7 cellular contexts compared by ENCODE assay signal in the genomic region with DNA sequence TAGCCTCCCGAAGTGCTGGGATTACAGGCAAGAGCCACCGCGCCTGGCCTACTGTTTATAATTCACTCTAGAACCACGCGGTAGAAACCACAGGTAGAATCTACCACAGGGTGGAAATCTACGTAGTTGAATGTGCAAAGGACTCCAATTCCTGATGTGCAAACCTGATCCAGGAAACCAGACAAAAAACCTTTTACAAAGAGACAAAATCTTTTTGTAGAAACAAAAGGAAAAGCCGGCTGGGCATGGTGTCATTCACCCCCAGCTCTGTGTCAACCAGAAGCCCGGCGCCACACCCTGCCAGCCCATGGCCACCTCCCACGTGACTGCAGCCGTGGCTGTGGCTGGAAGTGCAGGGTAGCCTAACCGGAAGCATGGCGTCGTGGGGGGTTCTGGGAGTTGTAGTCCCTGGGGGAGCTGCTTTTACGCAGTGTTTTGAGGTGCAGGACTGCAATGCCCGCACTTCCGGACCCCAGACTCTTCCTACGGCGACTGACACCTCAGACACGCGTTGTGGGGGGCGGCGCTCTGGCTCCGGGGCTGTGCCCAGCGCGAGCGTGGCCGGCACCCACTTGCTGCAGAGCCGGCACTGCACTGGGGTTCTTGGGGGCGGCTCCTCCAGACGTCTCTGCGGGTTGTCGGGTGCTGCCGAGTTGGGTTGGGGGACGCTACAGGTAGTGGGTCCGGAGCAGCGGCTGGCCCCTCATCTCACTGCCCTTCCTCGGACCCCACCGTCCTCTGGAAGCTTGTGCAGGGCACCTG.
A peak's percentile ranks its signal among the peaks of the same experiment; 100 is the strongest.
DNase-seq lines count a peak whose midpoint lies in the region; ATAC-seq, FAIRE-seq and TF ChIP-seq lines count a peak whose summit lies in the region.

No MANE protein-coding gene starts in this region.

- no peak for TF ChIP-seq CTCF in astrocyte of the spinal cord (IDR thresholded peaks at IDR 0.05; ENCODE audit: low read depth, low read length)
- TF ChIP-seq CTCF in retinal pigment epithelial cell (conservative IDR thresholded peaks at IDR 0.05; ENCODE audit: low read depth, low read length), result no peak

- ATAC-seq in HG02981 (IDR thresholded peaks at IDR 0.05; ENCODE audit: unreplicated experiment), result peak; percentile 100

- peak; percentile 91 for FAIRE-seq in GM18507 (lab: Jason Lieb, UNC)

- in situ Hi-C loops in astrocyte of the spinal cord (cut with HindIII; ENCODE audit: low sequenced_read_pairs), result no loop called here

- peak overlapping the region; percentile 61 for H3K4me3 ChIP-seq in astrocyte of the spinal cord (ENCODE audit: low read depth, low read length)
- H3K4me3 ChIP-seq in retinal pigment epithelial cell (ENCODE audit: low read length), result peak overlapping the region; percentile 76

- DNase-seq in GM18507 (ENCODE audit: extremely low spot score, insufficient read length, low read depth), result peak; percentile 91
- peak; percentile 95 for DNase-seq in NCI-H2029 (lab: John Stamatoyannopoulos, UW)
- DNase-seq in T-helper 9 cell, result peak; percentile 96
- peak; percentile 92 for DNase-seq in astrocyte of the spinal cord (ENCODE audit: low read depth, low spot score)
- peak; percentile 68 to 98 (median 92) for DNase-seq in hypothalamus (lab: John Stamatoyannopoulos, UW)
- peak; percentile 76 for DNase-seq in retinal pigment epithelial cell (ENCODE audit: low read depth)

Comparison
In these comparisons a context has a peak if more than half of its experiments do, and no peak if none do; other contexts are left out.
1. Peak in every context shown above with its lines: DNase-seq, ATAC-seq and H3K4me3 ChIP-seq.